8 cellular contexts compared by ENCODE assay signal in genomic region chr15:42084465-42085235, GRCh38. TPM values are rescaled to one million over a fixed set of nuclear protein-coding genes. Genes with fewer than 3 reads are reported as not detected.
DNase-seq lines count a peak whose midpoint lies in the region; ATAC-seq and TF ChIP-seq lines count a peak whose summit lies in the region.

No MANE protein-coding gene starts in this region.

- H3K4me3 ChIP-seq in epithelial cell of proximal tubule (ENCODE audit: low read depth, low read length): no peak overlapping the region

- TF ChIP-seq CTCF in epithelial cell of proximal tubule (conservative IDR thresholded peaks at IDR 0.05; ENCODE audit: low read depth, low read length): peak; percentile 78

- peak; percentile 64 for DNase-seq in NCI-H82 (lab: John Stamatoyannopoulos, UW)
- no peak for DNase-seq in NCI-H82 treated with DMSO at 0.1 percent for 48 hours (lab: John Stamatoyannopoulos, UW; ENCODE audit: unreplicated experiment)
- DNase-seq in NCI-H345 (lab: John Stamatoyannopoulos, UW): peak; percentile 41
- DNase-seq in activated CD8-positive, alpha-beta memory T cell treated with anti-CD3 and anti-CD28 coated beads for 24 hours: peak; percentile 77
- DNase-seq in epithelial cell of proximal tubule (ENCODE audit: low read depth): no peak
- peak; percentile 70 for DNase-seq in mucosa of gallbladder (ENCODE audit: low spot score)
- DNase-seq in stimulated activated naive CD8-positive, alpha-beta T cell treated with anti-CD3 and anti-CD28 coated beads, Interleukin-15, Interleukin-2, amounts not matched to agents 100 U/mL and 50 U/mL, for 24 hours: peak; percentile 57

- ATAC-seq in stimulated activated naive CD8-positive, alpha-beta T cell treated with anti-CD3 and anti-CD28 coated beads, Interleukin-15, Interleukin-2, amounts not matched to agents 100 U/mL and 50 U/mL, for 24 hours: peak; percentile 61
- no peak for ATAC-seq in HG03135 (IDR thresholded peaks at IDR 0.05; ENCODE audit: unreplicated experiment)

RNA-seq across cellular contexts. Expression of gene PLA2G4D, which starts 9.7 kb away (rescaled TPM):
- total RNA-seq in epithelial cell of proximal tubule (not detected in 2 replicates), mucosa of gallbladder (not detected)

Comparison
In these comparisons a context has a peak if more than half of its experiments do, and no peak if none do; other contexts are left out.
1. DNase-seq: peak in NCI-H82 (single experiment), NCI-H345 (single experiment), activated CD8-positive, alpha-beta memory T cell treated with anti-CD3 and anti-CD28 coated beads for 24 hours (single experiment), mucosa of gallbladder (single experiment) and stimulated activated naive CD8-positive, alpha-beta T cell treated with anti-CD3 and anti-CD28 coated beads, Interleukin-15, Interleukin-2, amounts not matched to agents 100 U/mL and 50 U/mL, for 24 hours (single experiment); none in NCI-H82 treated with DMSO at 0.1 percent for 48 hours (single experiment) and epithelial cell of proximal tubule (single experiment).